11 cellular contexts compared by ENCODE assay signal in genomic region chr14:104461676-104462443, GRCh38.
A peak's percentile ranks its signal among the peaks of the same experiment; 100 is the strongest.
DNase-seq lines count a peak whose midpoint lies in the region; ATAC-seq and TF ChIP-seq lines count a peak whose summit lies in the region.
"Had no signal": no experiment of that assay in that cellular context is flagged by ENCODE, and none has a peak within 500 bp of the region (broad histone marks: within the 10 kb centered on the region; RNA-seq: fewer than 3 reads in every experiment).

No MANE protein-coding gene starts in this region.

- peaks cover 0 to 3% of the 10 kb centered on the region in 2 donors for H3K4me1 ChIP-seq in naive thymus-derived CD4-positive, alpha-beta T cell (ENCODE audit: control insufficient read depth in 2 of 2, insufficient read depth in 2 of 2, low read length in 2 of 2)
- H3K4me1 ChIP-seq in vagina: peaks cover 8% of the 10 kb centered on the region

- H3K4me1 Mint-ChIP-seq in activated T-helper 2 cell treated with anti-CD3 and anti-CD28 coated beads, Interferon-gamma antibody, Interleukin-2, Interleukin-4, amounts not matched to agents 10 μg/mL and 5 μg/mL and 100 μg/mL, durations not matched to agents 14 hours and 24 hours and 36 hours (ENCODE audit: low read depth): no peaks in the 10 kb centered on the region
- peaks cover 0 to 17% (median 11%) of the 10 kb centered on the region in 7 donors for H3K4me1 Mint-ChIP-seq in naive thymus-derived CD4-positive, alpha-beta T cell

- intact Hi-C loops in activated T-helper 2 cell treated with anti-CD3 and anti-CD28 coated beads, Interferon-gamma antibody, Interleukin-2, Interleukin-4, amounts not matched to agents 10 μg/mL and 5 μg/mL and 100 μg/mL, durations not matched to agents 14 hours and 24 hours and 36 hours (cut with micrococcal nuclease): no loop called here
- intact Hi-C loops in naive thymus-derived CD4-positive, alpha-beta T cell (cut with micrococcal nuclease): no loop called here
- intact Hi-C loops in vagina (cut with DNase I): no loop called here

- no peak for TF ChIP-seq CTCF in vagina (IDR thresholded peaks at IDR 0.05)

- H3K36me3 ChIP-seq in naive thymus-derived CD4-positive, alpha-beta T cell (ENCODE audit: control insufficient read depth in 2 of 3, insufficient read depth in 3 of 3, low read length in 3 of 3): no peaks in the 10 kb centered on the region
- no peaks in the 10 kb centered on the region for H3K36me3 ChIP-seq in vagina

- peaks cover 0 to 3% of the 10 kb centered on the region in 2 donors for H3K27me3 ChIP-seq in naive thymus-derived CD4-positive, alpha-beta T cell (ENCODE audit: control insufficient read depth in 2 of 2, insufficient read depth in 2 of 2, low read length in 2 of 2)
- H3K27me3 ChIP-seq in vagina: peaks cover 13% of the 10 kb centered on the region

- ATAC-seq in naive thymus-derived CD4-positive, alpha-beta T cell: peak; percentile 10
- no peak for ATAC-seq in GM18870 (IDR thresholded peaks at IDR 0.05; ENCODE audit: unreplicated experiment)
- no peak for ATAC-seq in GM18909 (IDR thresholded peaks at IDR 0.05; ENCODE audit: poor library complexity, unreplicated experiment)

- DNase-seq in stimulated activated CD4-positive, alpha-beta T cell treated with anti-CD3 and anti-CD28 coated beads, Interleukin-15, amount 100 ng/mL, for 24 hours: peak; percentile 17
- DNase-seq in stimulated activated CD4-positive, alpha-beta T cell treated with anti-CD3 and anti-CD28 coated beads, Interleukin-4, amount 100 ng/mL, for 1 hour: no peak
- DNase-seq in activated T-helper 2 cell treated with anti-CD3 and anti-CD28 coated beads, Interferon-gamma antibody, Interleukin-2, Interleukin-4, amounts not matched to agents 10 μg/mL and 5 μg/mL and 100 μg/mL, durations not matched to agents 14 hours and 24 hours and 36 hours (ENCODE audit: low spot score): peak; percentile 5
- no peak for DNase-seq in naive thymus-derived CD4-positive, alpha-beta T cell
- peak in 1 of 2 donors; percentile 88 for DNase-seq in vagina (ENCODE audit: extremely low spot score in 2 of 2)
- no peak for DNase-seq in T1000 (lab: John Stamatoyannopoulos, UW)
- DNase-seq: activated CD4-positive, alpha-beta T cell treated with anti-CD3 and anti-CD28 coated beads for 1 hour; CD4-positive, CD25-positive, alpha-beta regulatory T cell had no signal

- TF ChIP-seq POLR2A in vagina (IDR thresholded peaks at IDR 0.05): no peak

- CTCF ChIA-PET in naive thymus-derived CD4-positive, alpha-beta T cell (lab: Charles Lee): no interaction called here

- H3K4me3 Mint-ChIP-seq in activated T-helper 2 cell treated with anti-CD3 and anti-CD28 coated beads, Interferon-gamma antibody, Interleukin-2, Interleukin-4, amounts not matched to agents 10 μg/mL and 5 μg/mL and 100 μg/mL, durations not matched to agents 14 hours and 24 hours and 36 hours (ENCODE audit: low read depth): no peak overlapping the region
- peak overlapping the region in 8 of 10 donors; percentile 38 to 91 (median 60) for H3K4me3 Mint-ChIP-seq in naive thymus-derived CD4-positive, alpha-beta T cell

- no peak overlapping the region for H3K27ac ChIP-seq in naive thymus-derived CD4-positive, alpha-beta T cell (ENCODE audit: low read depth, low read length)
- no peak overlapping the region for H3K27ac ChIP-seq in vagina

- H3K36me3 Mint-ChIP-seq in activated T-helper 2 cell treated with anti-CD3 and anti-CD28 coated beads, Interferon-gamma antibody, Interleukin-2, Interleukin-4, amounts not matched to agents 10 μg/mL and 5 μg/mL and 100 μg/mL, durations not matched to agents 14 hours and 24 hours and 36 hours (ENCODE audit: low read depth): no peaks in the 10 kb centered on the region
- peaks cover 0 to 7% (median 0%) of the 10 kb centered on the region in 5 donors for H3K36me3 Mint-ChIP-seq in naive thymus-derived CD4-positive, alpha-beta T cell
- H3K36me3 Mint-ChIP-seq: CD4-positive, CD25-positive, alpha-beta regulatory T cell had no signal

- H3K27me3 Mint-ChIP-seq in activated T-helper 2 cell treated with anti-CD3 and anti-CD28 coated beads, Interferon-gamma antibody, Interleukin-2, Interleukin-4, amounts not matched to agents 10 μg/mL and 5 μg/mL and 100 μg/mL, durations not matched to agents 14 hours and 24 hours and 36 hours (ENCODE audit: low read depth): peaks cover 25% of the 10 kb centered on the region
- peaks cover 42 to 66% (median 49%) of the 10 kb centered on the region in 5 donors for H3K27me3 Mint-ChIP-seq in naive thymus-derived CD4-positive, alpha-beta T cell

- H3K27ac Mint-ChIP-seq in activated T-helper 2 cell treated with anti-CD3 and anti-CD28 coated beads, Interferon-gamma antibody, Interleukin-2, Interleukin-4, amounts not matched to agents 10 μg/mL and 5 μg/mL and 100 μg/mL, durations not matched to agents 14 hours and 24 hours and 36 hours: no peak overlapping the region
- no peak overlapping the region for H3K27ac Mint-ChIP-seq in naive thymus-derived CD4-positive, alpha-beta T cell
- H3K27ac Mint-ChIP-seq: CD4-positive, CD25-positive, alpha-beta regulatory T cell; stimulated activated effector memory CD8-positive, alpha-beta T cell treated with anti-CD3 and anti-CD28 coated beads, Interleukin-12 subunit alpha, Interleukin-12 subunit beta, amount 100 ng/mL, for 72 hours had no signal

- no peaks in the 10 kb centered on the region for H3K9me3 ChIP-seq in naive thymus-derived CD4-positive, alpha-beta T cell (ENCODE audit: control insufficient read depth in 2 of 3, low read length in 3 of 3)
- no peaks in the 10 kb centered on the region for H3K9me3 ChIP-seq in vagina

- no peaks in the 10 kb centered on the region for H3K9me3 Mint-ChIP-seq in activated T-helper 2 cell treated with anti-CD3 and anti-CD28 coated beads, Interferon-gamma antibody, Interleukin-2, Interleukin-4, amounts not matched to agents 10 μg/mL and 5 μg/mL and 100 μg/mL, durations not matched to agents 14 hours and 24 hours and 36 hours
- H3K9me3 Mint-ChIP-seq in naive thymus-derived CD4-positive, alpha-beta T cell: peaks cover 0 to 5% (median 0%) of the 10 kb centered on the region in 11 donors
- H3K9me3 Mint-ChIP-seq: stimulated activated effector memory CD8-positive, alpha-beta T cell treated with anti-CD3 and anti-CD28 coated beads, Interleukin-12 subunit alpha, Interleukin-12 subunit beta, amount 100 ng/mL, for 72 hours had no signal

- H3K4me3 ChIP-seq in naive thymus-derived CD4-positive, alpha-beta T cell (ENCODE audit: low read length): no peak overlapping the region
- peak overlapping the region; percentile 20 to 22 for H3K4me3 ChIP-seq in vagina

- POLR2A ChIA-PET in naive thymus-derived CD4-positive, alpha-beta T cell (lab: Charles Lee): no interaction called here

Comparison
In these comparisons a context has a peak if more than half of its experiments do, and no peak if none do; other contexts are left out.
1. DNase-seq: peak in stimulated activated CD4-positive, alpha-beta T cell treated with anti-CD3 and anti-CD28 coated beads, Interleukin-15, amount 100 ng/mL, for 24 hours (single experiment) and activated T-helper 2 cell treated with anti-CD3 and anti-CD28 coated beads, Interferon-gamma antibody, Interleukin-2, Interleukin-4, amounts not matched to agents 10 μg/mL and 5 μg/mL and 100 μg/mL, durations not matched to agents 14 hours and 24 hours and 36 hours (single experiment); none in stimulated activated CD4-positive, alpha-beta T cell treated with anti-CD3 and anti-CD28 coated beads, Interleukin-4, amount 100 ng/mL, for 1 hour (single experiment), naive thymus-derived CD4-positive, alpha-beta T cell (0 of 9) and T1000 (single experiment).